In the genomic region with DNA sequence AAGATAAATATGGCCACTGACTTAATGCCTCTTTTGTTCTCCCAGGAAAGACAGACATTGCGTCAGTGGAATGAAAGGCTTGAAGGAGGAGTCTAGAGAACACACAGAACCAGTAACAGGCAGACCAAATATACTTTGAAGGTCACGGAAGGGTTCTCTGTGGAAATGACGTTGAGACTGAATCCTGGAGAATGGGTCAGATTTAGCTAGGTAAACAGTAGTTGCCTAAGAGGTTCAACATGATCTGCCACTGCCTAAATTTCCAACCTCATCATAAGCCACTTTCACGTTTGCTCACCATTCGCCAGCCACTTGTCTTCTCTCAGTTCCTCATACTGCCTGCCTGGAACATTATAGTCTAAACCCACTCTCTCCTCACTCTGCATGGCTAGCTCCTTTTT, we compare ENCODE assay signal across 1 cellular context.
TF ChIP-seq lines count a peak whose summit lies in the region.

No MANE protein-coding gene starts in this region.

TF ChIP-seq in GM23338, 12 proteins besides CTCF, POLR2A, EP300 and RAD21 (continued from another document):
- TF ChIP-seq, protein P1, sequence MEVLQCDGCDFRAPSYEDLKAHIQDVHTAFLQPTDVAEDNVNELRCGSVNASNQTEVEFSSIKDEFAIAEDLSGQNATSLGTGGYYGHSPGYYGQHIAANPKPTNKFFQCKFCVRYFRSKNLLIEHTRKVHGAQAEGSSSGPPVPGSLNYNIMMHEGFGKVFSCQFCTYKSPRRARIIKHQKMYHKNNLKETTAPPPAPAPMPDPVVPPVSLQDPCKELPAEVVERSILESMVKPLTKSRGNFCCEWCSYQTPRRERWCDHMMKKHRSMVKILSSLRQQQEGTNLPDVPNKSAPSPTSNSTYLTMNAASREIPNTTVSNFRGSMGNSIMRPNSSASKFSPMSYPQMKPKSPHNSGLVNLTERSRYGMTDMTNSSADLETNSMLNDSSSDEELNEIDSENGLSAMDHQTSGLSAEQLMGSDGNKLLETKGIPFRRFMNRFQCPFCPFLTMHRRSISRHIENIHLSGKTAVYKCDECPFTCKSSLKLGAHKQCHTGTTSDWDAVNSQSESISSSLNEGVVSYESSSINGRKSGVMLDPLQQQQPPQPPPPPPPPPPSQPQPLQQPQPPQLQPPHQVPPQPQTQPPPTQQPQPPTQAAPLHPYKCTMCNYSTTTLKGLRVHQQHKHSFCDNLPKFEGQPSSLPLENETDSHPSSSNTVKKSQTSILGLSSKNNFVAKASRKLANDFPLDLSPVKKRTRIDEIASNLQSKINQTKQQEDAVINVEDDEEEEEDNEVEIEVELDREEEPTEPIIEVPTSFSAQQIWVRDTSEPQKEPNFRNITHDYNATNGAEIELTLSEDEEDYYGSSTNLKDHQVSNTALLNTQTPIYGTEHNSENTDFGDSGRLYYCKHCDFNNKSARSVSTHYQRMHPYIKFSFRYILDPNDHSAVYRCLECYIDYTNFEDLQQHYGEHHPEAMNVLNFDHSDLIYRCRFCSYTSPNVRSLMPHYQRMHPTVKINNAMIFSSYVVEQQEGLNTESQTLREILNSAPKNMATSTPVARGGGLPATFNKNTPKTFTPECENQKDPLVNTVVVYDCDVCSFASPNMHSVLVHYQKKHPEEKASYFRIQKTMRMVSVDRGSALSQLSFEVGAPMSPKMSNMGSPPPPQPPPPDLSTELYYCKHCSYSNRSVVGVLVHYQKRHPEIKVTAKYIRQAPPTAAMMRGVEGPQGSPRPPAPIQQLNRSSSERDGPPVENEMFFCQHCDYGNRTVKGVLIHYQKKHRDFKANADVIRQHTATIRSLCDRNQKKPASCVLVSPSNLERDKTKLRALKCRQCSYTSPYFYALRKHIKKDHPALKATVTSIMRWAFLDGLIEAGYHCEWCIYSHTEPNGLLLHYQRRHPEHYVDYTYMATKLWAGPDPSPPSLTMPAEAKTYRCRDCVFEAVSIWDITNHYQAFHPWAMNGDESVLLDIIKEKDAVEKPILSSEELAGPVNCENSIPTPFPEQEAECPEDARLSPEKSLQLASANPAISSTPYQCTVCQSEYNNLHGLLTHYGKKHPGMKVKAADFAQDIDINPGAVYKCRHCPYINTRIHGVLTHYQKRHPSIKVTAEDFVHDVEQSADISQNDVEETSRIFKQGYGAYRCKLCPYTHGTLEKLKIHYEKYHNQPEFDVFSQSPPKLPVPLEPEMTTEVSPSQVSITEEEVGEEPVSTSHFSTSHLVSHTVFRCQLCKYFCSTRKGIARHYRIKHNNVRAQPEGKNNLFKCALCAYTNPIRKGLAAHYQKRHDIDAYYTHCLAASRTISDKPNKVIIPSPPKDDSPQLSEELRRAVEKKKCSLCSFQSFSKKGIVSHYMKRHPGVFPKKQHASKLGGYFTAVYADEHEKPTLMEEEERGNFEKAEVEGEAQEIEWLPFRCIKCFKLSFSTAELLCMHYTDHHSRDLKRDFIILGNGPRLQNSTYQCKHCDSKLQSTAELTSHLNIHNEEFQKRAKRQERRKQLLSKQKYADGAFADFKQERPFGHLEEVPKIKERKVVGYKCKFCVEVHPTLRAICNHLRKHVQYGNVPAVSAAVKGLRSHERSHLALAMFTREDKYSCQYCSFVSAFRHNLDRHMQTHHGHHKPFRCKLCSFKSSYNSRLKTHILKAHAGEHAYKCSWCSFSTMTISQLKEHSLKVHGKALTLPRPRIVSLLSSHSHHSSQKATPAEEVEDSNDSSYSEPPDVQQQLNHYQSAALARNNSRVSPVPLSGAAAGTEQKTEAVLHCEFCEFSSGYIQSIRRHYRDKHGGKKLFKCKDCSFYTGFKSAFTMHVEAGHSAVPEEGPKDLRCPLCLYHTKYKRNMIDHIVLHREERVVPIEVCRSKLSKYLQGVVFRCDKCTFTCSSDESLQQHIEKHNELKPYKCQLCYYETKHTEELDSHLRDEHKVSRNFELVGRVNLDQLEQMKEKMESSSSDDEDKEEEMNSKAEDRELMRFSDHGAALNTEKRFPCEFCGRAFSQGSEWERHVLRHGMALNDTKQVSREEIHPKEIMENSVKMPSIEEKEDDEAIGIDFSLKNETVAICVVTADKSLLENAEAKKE (CRISPR knock-in tag; IDR thresholded peaks at IDR 0.05), result no peak
